In the genomic region with DNA sequence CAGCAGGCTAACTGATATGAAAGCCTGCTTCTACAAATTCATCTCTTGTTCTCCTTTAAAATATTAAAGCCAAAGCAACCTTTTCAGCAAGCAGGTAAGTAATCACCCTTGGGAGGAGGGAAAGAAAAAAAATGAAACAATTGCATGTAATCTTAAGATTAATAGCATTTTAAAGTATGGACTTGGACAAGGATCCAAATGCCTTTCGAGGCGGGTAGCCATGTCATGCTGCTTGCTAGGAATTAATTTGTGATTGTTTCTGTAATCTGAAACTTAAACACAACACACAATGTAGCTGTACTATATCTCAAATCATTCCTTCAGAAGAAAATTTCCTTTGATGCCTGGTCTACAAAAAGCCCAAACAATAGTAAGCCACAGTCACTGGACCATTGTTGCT, we compare ENCODE assay signal across 29 cellular contexts.
"Had no signal": no experiment of that assay in that cellular context is flagged by ENCODE, and none has a peak within 500 bp of the region (broad histone marks: within the 10 kb centered on the region; RNA-seq: fewer than 3 reads in every experiment).

No MANE protein-coding gene starts in this region.

- H3K9me3 Mint-ChIP-seq: activated CD4-positive, alpha-beta memory T cell treated with anti-CD3 and anti-CD28 coated beads for 36 hours; activated CD4-positive, alpha-beta T cell treated with anti-CD3 and anti-CD28 coated beads, Interleukin-2, amount 10 ng/mL, durations not matched to agents 7 days and 5 days; activated naive CD8-positive, alpha-beta T cell treated with anti-CD3 and anti-CD28 coated beads, Interleukin-2, amount 10 ng/mL, durations not matched to agents 7 days and 5 days; activated T-helper 17 cell treated with anti-CD3 and anti-CD28 coated beads, Interleukin-2, amount 50 U/mL, for 72 hours; T-cell had no signal

- FAIRE-seq: TTC549 had no signal

- H3K4me1 Mint-ChIP-seq: activated CD4-positive, alpha-beta T cell treated with anti-CD3 and anti-CD28 coated beads, Interleukin-2, amount 10 ng/mL, durations not matched to agents 7 days and 5 days; activated naive CD8-positive, alpha-beta T cell treated with anti-CD3 and anti-CD28 coated beads, Interleukin-2, amount 10 ng/mL, durations not matched to agents 7 days and 5 days; activated T-helper 17 cell treated with anti-CD3 and anti-CD28 coated beads, Interleukin-2, amount 50 U/mL, for 72 hours; T-cell had no signal

- H3K27ac ChIP-seq: breast epithelium, SK-N-MC had no signal

- H3K4me3 Mint-ChIP-seq: activated CD4-positive, alpha-beta memory T cell treated with anti-CD3 and anti-CD28 coated beads for 36 hours; activated CD4-positive, alpha-beta T cell treated with anti-CD3 and anti-CD28 coated beads, Interleukin-2, amount 10 ng/mL, durations not matched to agents 7 days and 5 days; activated naive CD8-positive, alpha-beta T cell treated with anti-CD3 and anti-CD28 coated beads, Interleukin-2, amount 10 ng/mL, durations not matched to agents 7 days and 5 days; activated T-helper 17 cell treated with anti-CD3 and anti-CD28 coated beads, Interleukin-2, amount 50 U/mL, for 72 hours; T-cell had no signal

- H3K27me3 ChIP-seq: breast epithelium, MG63 had no signal

- H3K27ac Mint-ChIP-seq: activated CD4-positive, alpha-beta memory T cell treated with anti-CD3 and anti-CD28 coated beads for 36 hours; activated CD4-positive, alpha-beta T cell treated with anti-CD3 and anti-CD28 coated beads, Interleukin-2, amount 10 ng/mL, durations not matched to agents 7 days and 5 days; activated naive CD8-positive, alpha-beta T cell treated with anti-CD3 and anti-CD28 coated beads, Interleukin-2, amount 10 ng/mL, durations not matched to agents 7 days and 5 days; activated T-helper 17 cell treated with anti-CD3 and anti-CD28 coated beads, Interleukin-2, amount 50 U/mL, for 72 hours; T-cell had no signal

- H3K4me3 ChIP-seq: breast epithelium, MG63, SK-N-MC had no signal

- H3K36me3 Mint-ChIP-seq: activated CD4-positive, alpha-beta memory T cell treated with anti-CD3 and anti-CD28 coated beads for 36 hours; activated naive CD8-positive, alpha-beta T cell treated with anti-CD3 and anti-CD28 coated beads, Interleukin-2, amount 10 ng/mL, durations not matched to agents 7 days and 5 days; T-cell had no signal

- DNase-seq: activated CD4-positive, alpha-beta memory T cell treated with anti-CD3 and anti-CD28 coated beads for 36 hours; activated CD4-positive, alpha-beta T cell treated with anti-CD3 and anti-CD28 coated beads, Interleukin-2, amount 10 ng/mL, durations not matched to agents 7 days and 5 days; activated CD4-positive, CD25-positive, alpha-beta regulatory T cell; activated CD8-positive, alpha-beta memory T cell treated with anti-CD3 and anti-CD28 coated beads for 24 hours; activated gamma-delta T cell treated with Interleukin-2 at 50 U/mL for 16 hours; activated naive CD4-positive, alpha-beta T cell treated with anti-CD3 and anti-CD28 coated beads, Interleukin-2, amount 50 U/mL, for 16 hours; activated naive CD8-positive, alpha-beta T cell treated with anti-CD3 and anti-CD28 coated beads, Interleukin-2, amount 10 ng/mL, durations not matched to agents 7 days and 5 days; activated T-cell treated with anti-CD3 and anti-CD28 coated beads, Interleukin-2, amount 50 U/mL, for 48 hours; aorta; central memory CD4-positive, alpha-beta T cell; MG63; MV-4-11; NCI-H1092 treated with DMSO at 0.1 percent for 48 hours; NCI-H1417 treated with DMSO at 0.1 percent for 48 hours; NCI-H1694; NCI-H2029; NCI-H2107; NCI-H2171 treated with DMSO at 0.1 percent for 48 hours; NCI-H345; NCI-H510A; NCI-H526 treated with DMSO at 0.1 percent for 48 hours; NCI-H82; T-cell; T-helper 2 cell; T1000 had no signal

- H3K27me3 Mint-ChIP-seq: activated CD4-positive, alpha-beta T cell treated with anti-CD3 and anti-CD28 coated beads, Interleukin-2, amount 10 ng/mL, durations not matched to agents 7 days and 5 days had no signal

- H3K9me3 ChIP-seq: breast epithelium, MG63 had no signal
